Comparison of ENCODE assay signal across 20 cellular contexts in the genomic region with DNA sequence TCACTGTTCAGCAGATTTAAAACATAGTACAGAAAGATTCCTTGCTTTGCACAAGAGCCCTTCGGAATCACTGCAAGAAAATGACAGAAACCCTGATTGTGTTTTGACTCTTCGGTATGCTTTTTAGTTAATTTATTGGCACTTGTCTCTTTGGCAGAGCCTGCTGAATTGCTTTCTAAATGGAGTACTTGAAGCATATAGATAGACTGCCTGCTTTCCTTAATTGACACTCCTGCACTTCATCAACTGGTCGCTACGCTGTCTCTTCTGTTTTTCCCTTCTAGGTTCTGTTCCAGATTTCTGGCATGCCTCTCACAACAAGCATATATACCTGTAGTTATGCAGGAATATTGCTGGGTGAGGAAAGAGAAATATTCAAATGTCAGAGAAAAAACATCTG. TPM values are rescaled to one million over a fixed set of nuclear protein-coding genes. Genes with fewer than 3 reads are reported as not detected.
"Had no signal": no experiment of that assay in that cellular context is flagged by ENCODE, and none has a peak within 500 bp of the region (broad histone marks: within the 10 kb centered on the region; RNA-seq: fewer than 3 reads in every experiment).

No MANE protein-coding gene starts in this region.

- ATAC-seq: activated CD8-positive, alpha-beta memory T cell treated with anti-CD3 and anti-CD28 coated beads, Interleukin-2, amount 10 ng/mL, durations not matched to agents 7 days and 5 days; body of pancreas; foreskin keratinocyte; left lobe of liver; WTC11 had no signal

- H3K27me3 ChIP-seq: body of pancreas, colonic mucosa, foreskin keratinocyte, suprapubic skin, vagina had no signal

- H3K4me3 ChIP-seq: body of pancreas, colonic mucosa, skin epidermis, suprapubic skin, vagina had no signal

- H3K4me1 ChIP-seq: body of pancreas, colonic mucosa, foreskin keratinocyte, suprapubic skin, vagina had no signal

- H3K36me3 ChIP-seq: colonic mucosa, suprapubic skin, vagina had no signal

- H3K27ac ChIP-seq: body of pancreas, colonic mucosa, foreskin keratinocyte, skin epidermis, suprapubic skin, vagina had no signal

- DNase-seq: activated CD4-positive, alpha-beta memory T cell treated with anti-CD3 and anti-CD28 coated beads for 36 hours; activated CD4-positive, alpha-beta T cell treated with anti-CD3 and anti-CD28 coated beads for 4 hours; activated CD8-positive, alpha-beta memory T cell treated with anti-CD3 and anti-CD28 coated beads, Interleukin-2, amount 10 ng/mL, durations not matched to agents 7 days and 5 days; activated naive CD4-positive, alpha-beta T cell; activated naive CD8-positive, alpha-beta T cell treated with anti-CD3 and anti-CD28 coated beads for 36 hours; amniotic stem cell; body of pancreas; central memory CD4-positive, alpha-beta T cell; colonic mucosa; foreskin keratinocyte; hypothalamus; mammary epithelial cell; midbrain; stimulated activated CD4-positive, alpha-beta T cell treated with anti-CD3 and anti-CD28 coated beads, Interleukin-15, amount 100 ng/mL, for 24 hours; stimulated activated CD4-positive, alpha-beta T cell treated with anti-CD3 and anti-CD28 coated beads, Interleukin-2, amount 100 ng/mL, for 48 hours had no signal

- H3K9me3 ChIP-seq: body of pancreas, colonic mucosa, suprapubic skin, vagina had no signal

RNA-seq across cellular contexts. Expression of a gene that starts 22.4 kb away (rescaled TPM):
- total RNA-seq: activated CD4-positive, alpha-beta memory T cell treated with anti-CD3 and anti-CD28 coated beads for 36 hours; activated CD8-positive, alpha-beta memory T cell treated with anti-CD3 and anti-CD28 coated beads, Interleukin-2, amount 10 ng/mL, durations not matched to agents 7 days and 5 days; activated naive CD8-positive, alpha-beta T cell treated with anti-CD3 and anti-CD28 coated beads for 36 hours had no signal
